Comparison of ENCODE assay signal across 8 cellular contexts in genomic region chr3:197003461-197004385, GRCh38. TPM values are rescaled to one million over a fixed set of nuclear protein-coding genes. Genes with fewer than 3 reads are reported as not detected.
A peak's percentile ranks its signal among the peaks of the same experiment; 100 is the strongest.
DNase-seq lines count a peak whose midpoint lies in the region; ATAC-seq and TF ChIP-seq lines count a peak whose summit lies in the region.

No MANE protein-coding gene starts in this region.

- POLR2A ChIA-PET in RWPE1 (lab: Yijun Ruan, JAX; ENCODE audit: low non-redundant PET) = interaction anchor here (1.0 kb wide), 1 partner anchor 26 kb away, joined by 3 read pairs; the partner anchor contains the start of gene MELTF

- H3K36me3 ChIP-seq in upper lobe of right lung = no peaks in the 10 kb centered on the region

- peak overlapping the region; percentile 81 for H3K27ac ChIP-seq in RWPE1
- H3K27ac ChIP-seq in upper lobe of right lung = peak overlapping the region; percentile 51

- CTCF ChIA-PET in RWPE1 (lab: Yijun Ruan, JAX) = interaction anchor here (0.6 to 3.4 kb wide), 4 partner anchors 26 to 509 kb away, joined by 3 to 32 read pairs (median 4); partner anchors contain the start of gene MELTF

- TF ChIP-seq CTCF in RWPE1 (conservative IDR thresholded peaks at IDR 0.05; ENCODE audit: low read depth) = no peak
- TF ChIP-seq CTCF in choroid plexus epithelial cell (conservative IDR thresholded peaks at IDR 0.05; ENCODE audit: low read depth, low read length) = no peak
- TF ChIP-seq CTCF in upper lobe of right lung (IDR thresholded peaks at IDR 0.05) = no peak

- H3K4me3 ChIP-seq in choroid plexus epithelial cell (ENCODE audit: low read depth, low read length) (peak overlapping the region; percentile 60), mononuclear cell (ENCODE audit: low read length) (peak overlapping the region; percentile 8), upper lobe of right lung (peak overlapping the region; percentile 68)

- DNase-seq in RWPE1 (ENCODE audit: low spot score) (peak; percentile 42), choroid plexus epithelial cell (ENCODE audit: low read depth) (no peak), upper lobe of right lung (peak; percentile 55), NCI-H524 treated with DMSO at 0.1 percent for 48 hours (lab: John Stamatoyannopoulos, UW) (no peak)

- H3K27me3 ChIP-seq in mononuclear cell (ENCODE audit: insufficient read depth, low read length) (no peaks in the 10 kb centered on the region), upper lobe of right lung (no peaks in the 10 kb centered on the region)

- peaks cover 13% of the 10 kb centered on the region for H3K4me1 ChIP-seq in mononuclear cell (ENCODE audit: insufficient read depth, low read length)
- peaks cover 7% of the 10 kb centered on the region for H3K4me1 ChIP-seq in upper lobe of right lung

- intact Hi-C loops in upper lobe of right lung (cut with DNase I) = no loop called here

- H3K9me3 ChIP-seq in mononuclear cell (ENCODE audit: low read depth, low read length) (no peaks in the 10 kb centered on the region), upper lobe of right lung (no peaks in the 10 kb centered on the region)

- peak; percentile 25 for ATAC-seq in GM18511 (IDR thresholded peaks at IDR 0.05; ENCODE audit: unreplicated experiment)
- ATAC-seq in HG03025 (IDR thresholded peaks at IDR 0.05; ENCODE audit: low FRiP score, unreplicated experiment) = peak; percentile 21
- ATAC-seq in upper lobe of right lung = peak; percentile 6
- no peak for ATAC-seq in HG03457 (IDR thresholded peaks at IDR 0.05; ENCODE audit: unreplicated experiment)

RNA-seq across cellular contexts. Expression of gene MELTF, which starts 25.9 kb away (rescaled TPM):
- total RNA-seq in mononuclear cell (9.1 TPM), upper lobe of right lung (2.3 TPM)

RNA-seq across cellular contexts. Expression of gene PIGZ, which starts 35.1 kb away (rescaled TPM):
- total RNA-seq in mononuclear cell = 1.0 TPM
- total RNA-seq in upper lobe of right lung = 3.6 TPM

Comparison
In these comparisons a context has a peak if more than half of its experiments do, and no peak if none do; other contexts are left out.
1. DNase-seq: peak in RWPE1 (single experiment) and upper lobe of right lung (single experiment); none in choroid plexus epithelial cell (single experiment) and NCI-H524 treated with DMSO at 0.1 percent for 48 hours (single experiment).
2. H3K4me3 ChIP-seq: peak in every context shown above with its lines; median percentile 68 in upper lobe of right lung; 60 in choroid plexus epithelial cell; 8 in mononuclear cell.